2 cellular contexts compared by ENCODE assay signal in genomic region chr12:104356231-104357115, GRCh38.
A peak's percentile ranks its signal among the peaks of the same experiment; 100 is the strongest.
TF ChIP-seq lines count a peak whose summit lies in the region.

No MANE protein-coding gene starts in this region.

TF ChIP-seq in A549, 52 proteins besides CTCF, POLR2A, EP300 and RAD21 (continues in another document):
- TF ChIP-seq, protein P1, sequence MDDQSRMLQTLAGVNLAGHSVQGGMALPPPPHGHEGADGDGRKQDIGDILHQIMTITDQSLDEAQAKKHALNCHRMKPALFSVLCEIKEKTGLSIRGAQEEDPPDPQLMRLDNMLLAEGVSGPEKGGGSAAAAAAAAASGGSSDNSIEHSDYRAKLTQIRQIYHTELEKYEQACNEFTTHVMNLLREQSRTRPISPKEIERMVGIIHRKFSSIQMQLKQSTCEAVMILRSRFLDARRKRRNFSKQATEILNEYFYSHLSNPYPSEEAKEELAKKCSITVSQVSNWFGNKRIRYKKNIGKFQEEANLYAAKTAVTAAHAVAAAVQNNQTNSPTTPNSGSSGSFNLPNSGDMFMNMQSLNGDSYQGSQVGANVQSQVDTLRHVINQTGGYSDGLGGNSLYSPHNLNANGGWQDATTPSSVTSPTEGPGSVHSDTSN (IDR thresholded peaks at IDR 0.05): peak; percentile 80
- TF ChIP-seq ZC3H11A (IDR thresholded peaks at IDR 0.05) (no peak), CEBPB (IDR thresholded peaks at IDR 0.05) (no peak), SMC3 (IDR thresholded peaks at IDR 0.05) (no peak), ESRRA (IDR thresholded peaks at IDR 0.05; ENCODE audit: borderline replicate concordance, low read length) (no peak), FOSL2 (IDR thresholded peaks at IDR 0.05) (no peak), FOSL2 (CRISPR knock-in tag; IDR thresholded peaks at IDR 0.05) (peak; percentile 39; the same call in 1 of the 2 replicates), ZFP36 (IDR thresholded peaks at IDR 0.05; ENCODE audit: borderline replicate concordance, partially characterized antibody) (no peak), HDAC2 (IDR thresholded peaks at IDR 0.05) (0 out of 2 replicates have a peak, but pooled peaks have one; percentile 40), EHF (CRISPR knock-in tag; IDR thresholded peaks at IDR 0.05) (peak; percentile 81; the same call in 1 of the 2 replicates), KDM1A (IDR thresholded peaks at IDR 0.05; ENCODE audit: low read depth) (0 out of 2 replicates have a peak, but pooled peaks have one; percentile 56), RNF2 (IDR thresholded peaks at IDR 0.05; ENCODE audit: borderline replicate concordance, low read depth) (no peak), TP53 (CRISPR knock-in tag; IDR thresholded peaks at IDR 0.05) (peak; percentile 94), HMGXB4 (CRISPR knock-in tag; IDR thresholded peaks at IDR 0.05; ENCODE audit: borderline replicate concordance) (no peak; the same call in none of the 2 replicates), RFX5 (IDR thresholded peaks at IDR 0.05) (no peak), MAFK (IDR thresholded peaks at IDR 0.05; ENCODE audit: partially characterized antibody) (no peak), SREBF2 (IDR thresholded peaks at IDR 0.05) (no peak), KDM5A (IDR thresholded peaks at IDR 0.05) (no peak), MYC (IDR thresholded peaks at IDR 0.05; ENCODE audit: borderline replicate concordance, low read length) (no peak), ZSCAN20 (CRISPR knock-in tag; IDR thresholded peaks at IDR 0.05) (0 out of 2 replicates have a peak, but pooled peaks have one; percentile 17), PHF8 (IDR thresholded peaks at IDR 0.05; ENCODE audit: borderline replicate concordance, low read depth) (no peak), TFCP2L1 (CRISPR knock-in tag; IDR thresholded peaks at IDR 0.05) (peak; percentile 98; the same call in 1 of the 2 replicates), POLR2AphosphoS2 (conservative IDR thresholded peaks at IDR 0.05; ENCODE audit: low read length) (peak; percentile 38), RARB (CRISPR knock-in tag; IDR thresholded peaks at IDR 0.05) (peak; percentile 97), HOXB13 (CRISPR knock-in tag; IDR thresholded peaks at IDR 0.05; ENCODE audit: low read depth) (no peak), ZNF302 (CRISPR knock-in tag; IDR thresholded peaks at IDR 0.05) (no peak), FOXS1 (CRISPR knock-in tag; IDR thresholded peaks at IDR 0.05) (no peak; the same call in 1 of the 2 replicates), CBX2 (IDR thresholded peaks at IDR 0.05; ENCODE audit: borderline replicate concordance, low read depth) (no peak), BHLHE40 (IDR thresholded peaks at IDR 0.05; ENCODE audit: low read depth, low read length) (no peak), JUNB (IDR thresholded peaks at IDR 0.05) (no peak), HOXB5 (CRISPR knock-in tag; IDR thresholded peaks at IDR 0.05) (peak; percentile 77; the same call in 1 of the 2 replicates), REST (IDR thresholded peaks at IDR 0.05) (no peak), JUN (IDR thresholded peaks at IDR 0.05) (peak; percentile 29 to 62; a peak in 2 of 5 replicates), NR3C1 (IDR thresholded peaks at IDR 0.05) (no peak)
- TF ChIP-seq, protein P2, sequence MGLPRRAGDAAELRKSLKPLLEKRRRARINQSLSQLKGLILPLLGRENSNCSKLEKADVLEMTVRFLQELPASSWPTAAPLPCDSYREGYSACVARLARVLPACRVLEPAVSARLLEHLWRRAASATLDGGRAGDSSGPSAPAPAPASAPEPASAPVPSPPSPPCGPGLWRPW (IDR thresholded peaks at IDR 0.05): no peak
- TF ChIP-seq, protein P3, sequence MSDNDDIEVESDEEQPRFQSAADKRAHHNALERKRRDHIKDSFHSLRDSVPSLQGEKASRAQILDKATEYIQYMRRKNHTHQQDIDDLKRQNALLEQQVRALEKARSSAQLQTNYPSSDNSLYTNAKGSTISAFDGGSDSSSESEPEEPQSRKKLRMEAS (IDR thresholded peaks at IDR 0.05): no peak; the same call in 1 of the 2 replicates

TF ChIP-seq in GM23338, 12 proteins besides CTCF, POLR2A, EP300 and RAD21 (continued from another document):
- TF ChIP-seq REST (IDR thresholded peaks at IDR 0.05; ENCODE audit: unreplicated experiment): no peak
- no peak for TF ChIP-seq STAT1 (IDR thresholded peaks at IDR 0.05; ENCODE audit: unreplicated experiment)
- no peak for TF ChIP-seq EZH2 (IDR thresholded peaks at IDR 0.05; ENCODE audit: low read depth, unreplicated experiment)
- no peak for TF ChIP-seq CREB1 (CRISPR knock-in tag; IDR thresholded peaks at IDR 0.05; ENCODE audit: low read depth)
- TF ChIP-seq, protein P4, sequence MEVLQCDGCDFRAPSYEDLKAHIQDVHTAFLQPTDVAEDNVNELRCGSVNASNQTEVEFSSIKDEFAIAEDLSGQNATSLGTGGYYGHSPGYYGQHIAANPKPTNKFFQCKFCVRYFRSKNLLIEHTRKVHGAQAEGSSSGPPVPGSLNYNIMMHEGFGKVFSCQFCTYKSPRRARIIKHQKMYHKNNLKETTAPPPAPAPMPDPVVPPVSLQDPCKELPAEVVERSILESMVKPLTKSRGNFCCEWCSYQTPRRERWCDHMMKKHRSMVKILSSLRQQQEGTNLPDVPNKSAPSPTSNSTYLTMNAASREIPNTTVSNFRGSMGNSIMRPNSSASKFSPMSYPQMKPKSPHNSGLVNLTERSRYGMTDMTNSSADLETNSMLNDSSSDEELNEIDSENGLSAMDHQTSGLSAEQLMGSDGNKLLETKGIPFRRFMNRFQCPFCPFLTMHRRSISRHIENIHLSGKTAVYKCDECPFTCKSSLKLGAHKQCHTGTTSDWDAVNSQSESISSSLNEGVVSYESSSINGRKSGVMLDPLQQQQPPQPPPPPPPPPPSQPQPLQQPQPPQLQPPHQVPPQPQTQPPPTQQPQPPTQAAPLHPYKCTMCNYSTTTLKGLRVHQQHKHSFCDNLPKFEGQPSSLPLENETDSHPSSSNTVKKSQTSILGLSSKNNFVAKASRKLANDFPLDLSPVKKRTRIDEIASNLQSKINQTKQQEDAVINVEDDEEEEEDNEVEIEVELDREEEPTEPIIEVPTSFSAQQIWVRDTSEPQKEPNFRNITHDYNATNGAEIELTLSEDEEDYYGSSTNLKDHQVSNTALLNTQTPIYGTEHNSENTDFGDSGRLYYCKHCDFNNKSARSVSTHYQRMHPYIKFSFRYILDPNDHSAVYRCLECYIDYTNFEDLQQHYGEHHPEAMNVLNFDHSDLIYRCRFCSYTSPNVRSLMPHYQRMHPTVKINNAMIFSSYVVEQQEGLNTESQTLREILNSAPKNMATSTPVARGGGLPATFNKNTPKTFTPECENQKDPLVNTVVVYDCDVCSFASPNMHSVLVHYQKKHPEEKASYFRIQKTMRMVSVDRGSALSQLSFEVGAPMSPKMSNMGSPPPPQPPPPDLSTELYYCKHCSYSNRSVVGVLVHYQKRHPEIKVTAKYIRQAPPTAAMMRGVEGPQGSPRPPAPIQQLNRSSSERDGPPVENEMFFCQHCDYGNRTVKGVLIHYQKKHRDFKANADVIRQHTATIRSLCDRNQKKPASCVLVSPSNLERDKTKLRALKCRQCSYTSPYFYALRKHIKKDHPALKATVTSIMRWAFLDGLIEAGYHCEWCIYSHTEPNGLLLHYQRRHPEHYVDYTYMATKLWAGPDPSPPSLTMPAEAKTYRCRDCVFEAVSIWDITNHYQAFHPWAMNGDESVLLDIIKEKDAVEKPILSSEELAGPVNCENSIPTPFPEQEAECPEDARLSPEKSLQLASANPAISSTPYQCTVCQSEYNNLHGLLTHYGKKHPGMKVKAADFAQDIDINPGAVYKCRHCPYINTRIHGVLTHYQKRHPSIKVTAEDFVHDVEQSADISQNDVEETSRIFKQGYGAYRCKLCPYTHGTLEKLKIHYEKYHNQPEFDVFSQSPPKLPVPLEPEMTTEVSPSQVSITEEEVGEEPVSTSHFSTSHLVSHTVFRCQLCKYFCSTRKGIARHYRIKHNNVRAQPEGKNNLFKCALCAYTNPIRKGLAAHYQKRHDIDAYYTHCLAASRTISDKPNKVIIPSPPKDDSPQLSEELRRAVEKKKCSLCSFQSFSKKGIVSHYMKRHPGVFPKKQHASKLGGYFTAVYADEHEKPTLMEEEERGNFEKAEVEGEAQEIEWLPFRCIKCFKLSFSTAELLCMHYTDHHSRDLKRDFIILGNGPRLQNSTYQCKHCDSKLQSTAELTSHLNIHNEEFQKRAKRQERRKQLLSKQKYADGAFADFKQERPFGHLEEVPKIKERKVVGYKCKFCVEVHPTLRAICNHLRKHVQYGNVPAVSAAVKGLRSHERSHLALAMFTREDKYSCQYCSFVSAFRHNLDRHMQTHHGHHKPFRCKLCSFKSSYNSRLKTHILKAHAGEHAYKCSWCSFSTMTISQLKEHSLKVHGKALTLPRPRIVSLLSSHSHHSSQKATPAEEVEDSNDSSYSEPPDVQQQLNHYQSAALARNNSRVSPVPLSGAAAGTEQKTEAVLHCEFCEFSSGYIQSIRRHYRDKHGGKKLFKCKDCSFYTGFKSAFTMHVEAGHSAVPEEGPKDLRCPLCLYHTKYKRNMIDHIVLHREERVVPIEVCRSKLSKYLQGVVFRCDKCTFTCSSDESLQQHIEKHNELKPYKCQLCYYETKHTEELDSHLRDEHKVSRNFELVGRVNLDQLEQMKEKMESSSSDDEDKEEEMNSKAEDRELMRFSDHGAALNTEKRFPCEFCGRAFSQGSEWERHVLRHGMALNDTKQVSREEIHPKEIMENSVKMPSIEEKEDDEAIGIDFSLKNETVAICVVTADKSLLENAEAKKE (CRISPR knock-in tag; IDR thresholded peaks at IDR 0.05): no peak
- TF ChIP-seq ZNF114 (CRISPR knock-in tag; IDR thresholded peaks at IDR 0.05): no peak
